ENCODE assay signal across 9 cellular contexts in genomic region chr1:66996018-66996682, GRCh38. TPM values are rescaled to one million over a fixed set of nuclear protein-coding genes. Genes with fewer than 3 reads are reported as not detected.
DNase-seq lines count a peak whose midpoint lies in the region; ATAC-seq and TF ChIP-seq lines count a peak whose summit lies in the region.
"Had no signal": no experiment of that assay in that cellular context is flagged by ENCODE, and none has a peak within 500 bp of the region (broad histone marks: within the 10 kb centered on the region; RNA-seq: fewer than 3 reads in every experiment).

No MANE protein-coding gene starts in this region.

- WGBS in liver: 79% methylated on average over 7 of the region's 7 CpGs

- ATAC-seq in HG03060 (IDR thresholded peaks at IDR 0.05; ENCODE audit: low read depth, unreplicated experiment): peak; percentile 60
- no peak for ATAC-seq in central memory CD8-positive, alpha-beta T cell (replicated peaks; ENCODE audit: extremely low read depth, poor library complexity, severe bottlenecking)

- peak; percentile 66 for TF ChIP-seq CTCF in liver (IDR thresholded peaks at IDR 0.05; ENCODE audit: low read depth, low read length, missing input control)

- H3K4me3 Mint-ChIP-seq in central memory CD8-positive, alpha-beta T cell: no peak overlapping the region

- peaks cover 12% of the 10 kb centered on the region for H3K4me1 Mint-ChIP-seq in central memory CD8-positive, alpha-beta T cell

- H3K9ac ChIP-seq in liver (ENCODE audit: low read depth in 1 of 2, low read length in 2 of 2): no peak overlapping the region
- H3K9ac ChIP-seq: BLaER1 treated with 17β-estradiol and CSF1 and Interleukin-3, amounts not matched to agents 10 nM and 100 nM had no signal

- H3K36me3 Mint-ChIP-seq in central memory CD8-positive, alpha-beta T cell (ENCODE audit: insufficient read depth): peaks cover 5% of the 10 kb centered on the region

- H3K27ac Mint-ChIP-seq in central memory CD8-positive, alpha-beta T cell (ENCODE audit: low read depth): no peak overlapping the region

- no peaks in the 10 kb centered on the region for H3K9me3 Mint-ChIP-seq in central memory CD8-positive, alpha-beta T cell

- H3K27ac ChIP-seq in liver (ENCODE audit: low read depth in 1 of 2, low read length in 2 of 2): no peak overlapping the region
- H3K27ac ChIP-seq: BLaER1 treated with 17β-estradiol and CSF1 and Interleukin-3, amounts not matched to agents 10 nM and 100 nM had no signal

- H3K4me1 ChIP-seq in liver (ENCODE audit: control insufficient read depth in 4 of 4, insufficient read depth in 4 of 4, low read length in 3 of 4): no peaks in the 10 kb centered on the region

- H3K27me3 ChIP-seq in liver (ENCODE audit: control insufficient read depth in 4 of 4, insufficient read depth in 4 of 4, low read length in 3 of 4): no peaks in the 10 kb centered on the region
- H3K27me3 ChIP-seq: BLaER1 treated with 17β-estradiol and CSF1 and Interleukin-3, amounts not matched to agents 10 nM and 100 nM had no signal

- peaks cover 4 to 34% (median 16%) of the 10 kb centered on the region in 4 donors for H3K36me3 ChIP-seq in liver (ENCODE audit: control insufficient read depth in 4 of 4, insufficient read depth in 3 of 4, low read depth in 1 of 4, low read length in 3 of 4)

- peak; percentile 89 to 93 for TF ChIP-seq RAD21 in liver (IDR thresholded peaks at IDR 0.05)

- no peaks in the 10 kb centered on the region for H3K9me3 ChIP-seq in liver (ENCODE audit: control insufficient read depth in 4 of 4, low read length in 3 of 4)
- H3K9me3 ChIP-seq: BLaER1 treated with 17β-estradiol and CSF1 and Interleukin-3, amounts not matched to agents 10 nM and 100 nM had no signal

- DNase-seq in NCI-H1436 (lab: John Stamatoyannopoulos, UW) (peak; percentile 48), NCI-H1436 treated with DMSO at 0.1 percent for 48 hours (lab: John Stamatoyannopoulos, UW) (no peak), NCI-H2227 treated with DMSO at 0.1 percent for 48 hours (lab: John Stamatoyannopoulos, UW) (peak; percentile 44)
- DNase-seq in activated CD4-positive, CD25-positive, alpha-beta regulatory T cell (lab: John Stamatoyannopoulos, UW): peak in 3 of 4 experiments; percentile 7 to 42 (median 26)
- DNase-seq in central memory CD8-positive, alpha-beta T cell (ENCODE audit: low spot score in 2 of 2): peak; percentile 15 to 40
- peak; percentile 27 for DNase-seq in stimulated activated CD8-positive, alpha-beta memory T cell treated with anti-CD3 and anti-CD28 coated beads, Interleukin-15, amount 100 ng/mL, for 1 hour (ENCODE audit: low read depth)

- no peaks in the 10 kb centered on the region for H3K27me3 Mint-ChIP-seq in central memory CD8-positive, alpha-beta T cell

- no peak overlapping the region for H3K4me3 ChIP-seq in liver (ENCODE audit: low read depth in 1 of 3, low read length in 3 of 3)
- H3K4me3 ChIP-seq: BLaER1 treated with 17β-estradiol and CSF1 and Interleukin-3, amounts not matched to agents 10 nM and 100 nM had no signal

TF ChIP-seq in liver, 16 proteins besides CTCF, POLR2A, EP300 and RAD21:
- TF ChIP-seq FOXA1 (IDR thresholded peaks at IDR 0.05) (no peak), TAF1 (conservative IDR thresholded peaks at IDR 0.05) (no peak), JUND (IDR thresholded peaks at IDR 0.05) (no peak), HNF4A (conservative IDR thresholded peaks at IDR 0.05) (no peak), YY1 (IDR thresholded peaks at IDR 0.05) (peak; percentile 46)
TF ChIP-seq in liver: peak in this region for 1.

RNA-seq across cellular contexts. Expression of gene SLC35D1, which starts 57.8 kb away (rescaled TPM):
- 100 to 1,000 TPM in 1 of 2 donors, 10 to 100 TPM in 1; 30.9 to 100 TPM for total RNA-seq in liver
- polyA plus RNA-seq in liver: 10 to 100 TPM; 22.9 to 28.1 TPM
